In the genomic region with DNA sequence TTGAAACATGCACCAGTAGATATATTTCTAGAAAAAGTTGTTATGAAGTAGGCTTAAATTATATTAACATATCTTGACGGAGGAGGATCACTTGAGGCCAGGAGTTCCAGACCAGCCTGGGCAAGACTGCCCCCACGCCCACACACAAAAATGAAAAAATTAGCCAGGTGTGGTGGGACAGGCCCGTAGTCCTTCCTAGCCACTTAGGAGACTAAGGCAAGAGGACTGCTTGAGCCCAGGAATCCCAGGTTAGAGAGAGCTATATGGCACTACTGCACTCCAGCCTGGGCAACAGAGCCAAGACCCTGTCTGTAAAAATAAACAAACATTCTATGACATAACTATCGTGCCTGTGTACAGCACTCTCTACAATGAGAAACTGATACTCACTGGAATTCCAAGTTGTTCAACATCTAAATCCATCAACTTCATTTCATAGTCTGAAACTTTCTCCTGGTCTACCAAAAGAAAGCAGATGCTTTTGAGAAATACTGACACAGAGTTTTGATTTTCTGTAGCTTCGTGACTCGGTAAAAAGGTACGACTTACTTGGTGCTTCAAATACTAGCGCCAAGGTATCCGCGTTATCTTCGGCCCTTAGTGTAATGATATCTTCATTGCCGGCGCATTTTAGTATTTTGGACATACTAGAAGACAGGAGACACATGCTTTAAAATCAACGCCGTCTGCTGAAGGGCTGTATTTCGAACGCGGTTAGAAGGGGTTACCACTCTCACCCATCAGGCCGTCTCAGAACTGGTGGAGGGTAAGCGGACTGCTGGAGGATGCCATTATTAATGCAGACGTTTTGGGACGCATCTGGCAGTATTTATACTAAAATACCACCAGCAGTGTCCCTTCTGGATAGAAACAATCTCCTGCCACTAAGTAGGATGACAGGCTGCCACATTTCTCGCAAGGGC, we compare ENCODE assay signal across 7 cellular contexts. TPM values are rescaled to one million over a fixed set of nuclear protein-coding genes. Genes with fewer than 3 reads are reported as not detected.
A peak's percentile ranks its signal among the peaks of the same experiment; 100 is the strongest.
DNase-seq lines count a peak whose midpoint lies in the region; ATAC-seq and TF ChIP-seq lines count a peak whose summit lies in the region.

No MANE protein-coding gene starts in this region.

- H3K36me3 ChIP-seq in SK-N-MC (ENCODE audit: insufficient read depth, low read length), result peaks cover 54% of the 10 kb centered on the region

- peaks cover 8% of the 10 kb centered on the region for H3K23me2 ChIP-seq in H9 (ENCODE audit: insufficient read length, low read depth, low read length, poor library complexity, severe bottlenecking)

- no peak overlapping the region for H4K8ac ChIP-seq in H9 (replicated peaks; ENCODE audit: insufficient read length, low read depth, low read length)

- no peak overlapping the region for H2BK20ac ChIP-seq in H9 (ENCODE audit: low read depth, low read length, poor library complexity, severe bottlenecking)

- no peak overlapping the region for H2BK15ac ChIP-seq in H9 (ENCODE audit: low read depth, low read length)

- H3K4me3 ChIP-seq in SK-N-MC (peak overlapping the region; percentile 89), fibroblast of villous mesenchyme (ENCODE audit: low read depth, low read length) (peak overlapping the region; percentile 98), skin epidermis (peak overlapping the region; percentile 50 to 93 (median 74))

- peak overlapping the region; percentile 95 for H2BK5ac ChIP-seq in H9 (ENCODE audit: insufficient read length, low read length)

- peak overlapping the region; percentile 65 for H2BK120ac ChIP-seq in H9 (ENCODE audit: low read depth, low read length, poor library complexity, severe bottlenecking)

- peak overlapping the region; percentile 74 for H3K4me2 ChIP-seq in H9 (ENCODE audit: insufficient read depth, insufficient read length, low read length)

- peaks cover 35 to 36% of the 10 kb centered on the region in 2 experiments for H3K4me1 Mint-ChIP-seq in H9

- H3T11ph ChIP-seq in H9 (ENCODE audit: low read length), result peak overlapping the region; percentile 46

- no peaks in the 10 kb centered on the region; a peak in 1 of 5 replicates for H3K9me3 Mint-ChIP-seq in H9

- peak overlapping the region; percentile 98 for H3K4me3 Mint-ChIP-seq in H9

- TF ChIP-seq CTCF in H9 (conservative IDR thresholded peaks at IDR 0.05), result no peak
- no peak for TF ChIP-seq CTCF in fibroblast of villous mesenchyme (IDR thresholded peaks at IDR 0.05; ENCODE audit: insufficient read depth, low read depth, low read length)

- H3K9ac ChIP-seq in H9 (ENCODE audit: extremely low read depth, insufficient read length, low read length) (peak overlapping the region; percentile 99), SK-N-MC (ENCODE audit: insufficient read length) (peak overlapping the region; percentile 96)

- H3K56ac ChIP-seq in H9 (ENCODE audit: insufficient read length, low read depth, low read length), result peak overlapping the region; percentile 93

- peak overlapping the region; percentile 60 for H4K91ac ChIP-seq in H9 (ENCODE audit: insufficient read length, low read depth, low read length)

- H2AK5ac ChIP-seq in H9 (ENCODE audit: insufficient read length, low read length), result no peak overlapping the region

- H3K27ac ChIP-seq in H9 (ENCODE audit: insufficient read length, low read depth, low read length) (peak overlapping the region; percentile 55), SK-N-MC (peak overlapping the region; percentile 63; the same call in 1 of the 2 replicates), skin epidermis (peak overlapping the region in 11 of 21 experiments; percentile 9 to 89 (median 82))

- H3K27me3 Mint-ChIP-seq in H9 (ENCODE audit: low read depth), result no peaks in the 10 kb centered on the region

- peak overlapping the region; percentile 98 for H3K14ac ChIP-seq in H9 (ENCODE audit: insufficient read depth, low read length)

- H3K79me1 ChIP-seq in H9 (ENCODE audit: insufficient read depth, low read depth, low read length, poor library complexity, severe bottlenecking), result no peaks in the 10 kb centered on the region

- H2BK12ac ChIP-seq in H9 (ENCODE audit: insufficient read length, low read depth, low read length), result no peak overlapping the region

- no CpG with 5 or more reads among the region's 23 CpGs for WGBS in H9 (ENCODE audit: extremely low coverage, insufficient read length, low lambda C conversion rate)

- H2AFZ ChIP-seq in H9 (ENCODE audit: low read length), result no peak overlapping the region

- no peak for DNase-seq in H9
- no peak for DNase-seq in SK-N-MC (ENCODE audit: low read depth, low spot score)
- DNase-seq in fibroblast of villous mesenchyme (ENCODE audit: low read depth), result no peak
- no peak for DNase-seq in SIG-M5 treated with dmso at 0.1 percent for 504 hours (lab: John Stamatoyannopoulos, UW; ENCODE audit: unreplicated experiment)
- no peak for DNase-seq in Ammon's horn (ENCODE audit: low spot score)

- peak overlapping the region; percentile 60; the same call in 1 of the 2 replicates for H3K4ac ChIP-seq in H9 (ENCODE audit: low read depth, low read length)

- no peaks in the 10 kb centered on the region for H4K20me1 ChIP-seq in H9 (ENCODE audit: control insufficient read depth, insufficient read depth, insufficient read length)

- ATAC-seq in GM19328 (IDR thresholded peaks at IDR 0.05; ENCODE audit: unreplicated experiment), result no peak

- H3K4me1 ChIP-seq in H9 (ENCODE audit: insufficient read depth, low read length), result no peaks in the 10 kb centered on the region

- H3K27me3 ChIP-seq in H9 (ENCODE audit: insufficient read depth, low read length), result no peaks in the 10 kb centered on the region

- no peak overlapping the region for H3K23ac ChIP-seq in H9 (ENCODE audit: insufficient read length, low read depth, low read length)

- H3K79me2 ChIP-seq in H9 (ENCODE audit: insufficient read depth, low read length), result peaks cover 22% of the 10 kb centered on the region; the same call in 1 of the 2 replicates

- peaks cover 37 to 55% (median 50%) of the 10 kb centered on the region in 3 experiments for H3K36me3 Mint-ChIP-seq in H9 (ENCODE audit: insufficient read depth in 1 of 3, low read depth in 3 of 3)

- H3K27ac Mint-ChIP-seq in H9, result peak overlapping the region; percentile 93 to 100 (median 99)

- H3K9me3 ChIP-seq in H9 (ENCODE audit: control insufficient read depth, low read depth, low read length) (no peaks in the 10 kb centered on the region), SK-N-MC (ENCODE audit: low read depth, low read length) (no peaks in the 10 kb centered on the region)

- H3K18ac ChIP-seq in H9 (ENCODE audit: insufficient read length, low read depth, low read length), result peak overlapping the region; percentile 97

- peak overlapping the region; percentile 98 for H4K5ac ChIP-seq in H9 (ENCODE audit: insufficient read length, low read depth, low read length)

RNA-seq across cellular contexts. Expression of a gene that starts 1.3 kb away (rescaled TPM):
- total RNA-seq in H9 (2021), result 274 and 284 TPM in 2 replicates
- 79.6 and 121 TPM in 2 replicates for total RNA-seq in fibroblast of villous mesenchyme

RNA-seq across cellular contexts. Expression of a gene that starts 5.6 kb away (rescaled TPM):
- total RNA-seq in H9 (2021), result 62.3 and 64.3 TPM in 2 replicates
- 110 and 153 TPM in 2 replicates for total RNA-seq in fibroblast of villous mesenchyme

RNA-seq across cellular contexts. Expression of a gene that starts 8.3 kb away (rescaled TPM):
- 60.3 and 63.2 TPM in 2 replicates for total RNA-seq in H9 (2021)
- total RNA-seq in fibroblast of villous mesenchyme, result 20.9 and 32.4 TPM in 2 replicates
